In the genomic region with DNA sequence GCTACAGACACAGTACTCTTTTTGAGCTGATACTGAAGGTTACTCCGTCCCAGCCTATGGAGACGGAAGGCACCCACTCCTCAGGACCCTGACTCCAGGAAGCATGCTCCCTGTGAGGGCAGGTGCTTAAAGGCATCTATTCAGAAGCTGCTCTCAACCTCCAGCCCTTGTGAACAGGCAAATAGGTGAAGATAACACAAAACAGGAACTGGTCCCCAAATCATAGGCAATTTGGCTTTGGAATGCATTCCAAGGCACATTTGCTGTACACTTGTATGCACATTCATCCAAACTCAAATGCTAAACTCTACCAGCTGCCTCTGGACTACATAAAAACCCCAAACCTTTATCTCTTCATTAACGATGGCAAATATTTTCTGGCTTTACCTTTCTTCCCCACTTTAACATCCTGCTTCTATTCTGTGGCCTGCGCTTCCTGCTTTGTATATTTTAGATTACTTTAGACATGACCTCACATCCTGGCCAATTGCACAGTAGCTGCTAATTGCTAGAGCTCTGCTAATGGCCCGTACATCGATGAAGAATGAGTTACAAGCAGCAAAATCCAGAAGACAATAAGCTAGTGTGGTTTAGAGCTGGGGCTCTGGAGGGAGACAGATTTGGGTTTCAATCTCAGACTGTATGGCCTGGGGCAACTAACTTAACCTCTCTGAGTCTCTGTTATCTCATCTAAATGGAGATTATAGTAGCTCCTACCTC, we compare ENCODE assay signal across 8 cellular contexts. TPM values are rescaled to one million over a fixed set of nuclear protein-coding genes. Genes with fewer than 3 reads are reported as not detected.
DNase-seq lines count a peak whose midpoint lies in the region; ATAC-seq and FAIRE-seq lines count a peak whose summit lies in the region.

No MANE protein-coding gene starts in this region.

- peak overlapping the region; percentile 83 to 99 (median 96) for H3K27ac Mint-ChIP-seq in CD8-positive, alpha-beta memory T cell

- FAIRE-seq in small intestine (lab: Jason Lieb, UNC): no peak

- peak in 4 of 5 donors; percentile 21 to 68 (median 60) for DNase-seq in CD8-positive, alpha-beta memory T cell
- DNase-seq in activated CD4-positive, alpha-beta T cell treated with anti-CD3 and anti-CD28 coated beads, Interleukin-2, amount 50 U/mL, for 1 hour: peak; percentile 18
- DNase-seq in small intestine: peak; percentile 65
- no peak for DNase-seq in EL
- no peak for DNase-seq in ureter (ENCODE audit: low spot score)

- no peaks in the 10 kb centered on the region for H3K27me3 ChIP-seq in CD8-positive, alpha-beta memory T cell (ENCODE audit: insufficient read depth, low read length, poor library complexity, severe bottlenecking)
- H3K27me3 ChIP-seq in small intestine (ENCODE audit: control insufficient read depth in 2 of 2, insufficient read depth in 2 of 2, low read length in 2 of 2): no peaks in the 10 kb centered on the region

- no peaks in the 10 kb centered on the region for H3K36me3 ChIP-seq in CD8-positive, alpha-beta memory T cell (ENCODE audit: insufficient read depth, low read length)
- no peaks in the 10 kb centered on the region for H3K36me3 ChIP-seq in small intestine (ENCODE audit: control insufficient read depth in 2 of 2, insufficient read depth in 2 of 2, low read length in 2 of 2)

- H3K4me3 Mint-ChIP-seq in CD8-positive, alpha-beta memory T cell: peak overlapping the region; percentile 76 to 100 (median 99)

- no peaks in the 10 kb centered on the region for H3K27me3 Mint-ChIP-seq in CD8-positive, alpha-beta memory T cell

- ATAC-seq in GM19025 (IDR thresholded peaks at IDR 0.05; ENCODE audit: low read depth, unreplicated experiment) (peak; percentile 27), HG03460 (IDR thresholded peaks at IDR 0.05; ENCODE audit: unreplicated experiment) (peak; percentile 50), HG02588 (IDR thresholded peaks at IDR 0.05; ENCODE audit: unreplicated experiment) (no peak)

- peak overlapping the region; percentile 57 for H3K27ac ChIP-seq in CD8-positive, alpha-beta memory T cell (ENCODE audit: low read depth, low read length)
- H3K27ac ChIP-seq in small intestine (ENCODE audit: low read depth in 1 of 2, low read length in 1 of 2): peak overlapping the region; percentile 80 to 89

- H3K4me1 Mint-ChIP-seq in CD8-positive, alpha-beta memory T cell: peaks cover 67 to 74% (median 71%) of the 10 kb centered on the region in 3 donors

- no peaks in the 10 kb centered on the region for H3K9me3 ChIP-seq in CD8-positive, alpha-beta memory T cell (ENCODE audit: low read length)
- no peaks in the 10 kb centered on the region for H3K9me3 ChIP-seq in small intestine (ENCODE audit: control insufficient read depth, low read depth)

- CTCF ChIA-PET in CD8-positive, alpha-beta memory T cell (lab: Charles Lee): interaction anchor here (0.9 to 3.3 kb wide), 8 partner anchors 8 to 223 kb away, joined by 3 to 17 read pairs (median 4); a partner anchor contains a TSS

- peaks cover 0 to 6% (median 0%) of the 10 kb centered on the region in 3 donors for H3K36me3 Mint-ChIP-seq in CD8-positive, alpha-beta memory T cell

- H3K4me3 ChIP-seq in CD8-positive, alpha-beta memory T cell (ENCODE audit: low read length): peak overlapping the region; percentile 35
- no peak overlapping the region for H3K4me3 ChIP-seq in small intestine (ENCODE audit: low read depth in 1 of 2, low read length in 2 of 2)

- POLR2A ChIA-PET in CD8-positive, alpha-beta memory T cell (lab: Charles Lee): interaction anchor here (0.8 to 2.5 kb wide), 4 partner anchors 17 to 724 kb away, joined by 3 to 22 read pairs (median 3); a partner anchor contains a TSS

- H3K4me1 ChIP-seq in CD8-positive, alpha-beta memory T cell (ENCODE audit: insufficient read depth, low read length): peaks cover 60% of the 10 kb centered on the region
- peaks cover 10 to 23% of the 10 kb centered on the region in 2 donors for H3K4me1 ChIP-seq in small intestine (ENCODE audit: control insufficient read depth in 2 of 2, insufficient read depth in 1 of 2, low read depth in 1 of 2, low read length in 1 of 2)

- 37 to 40% (median 38%) methylated on average over 6 of the region's 6 CpGs for WGBS in small intestine, 3 donors

- no peaks in the 10 kb centered on the region for H3K9me3 Mint-ChIP-seq in CD8-positive, alpha-beta memory T cell

RNA-seq across cellular contexts. Expression of a gene that starts 3.2 kb away (rescaled TPM):
- 10 to 100 TPM; 36.4 to 46.2 TPM for total RNA-seq in CD8-positive, alpha-beta memory T cell
- 63.7 TPM for polyA plus RNA-seq in CD8-positive, alpha-beta memory T cell
- 10 to 100 TPM; 42.7 to 77.5 (median 51.1) TPM for polyA plus RNA-seq in small intestine
- 100 TPM for total RNA-seq in ureter

RNA-seq across cellular contexts. Expression of a gene that starts 54.4 kb away (rescaled TPM):
- 10 to 100 TPM; 25.1 to 28.5 TPM for total RNA-seq in CD8-positive, alpha-beta memory T cell
- 47.3 TPM for polyA plus RNA-seq in CD8-positive, alpha-beta memory T cell
- polyA plus RNA-seq in small intestine: 100 to 1,000 TPM in 1 of 3 donors, 10 to 100 TPM in 2; 60.8 to 101 (median 90.1) TPM
- 28.3 TPM for total RNA-seq in ureter

Comparison
In these comparisons a context has a peak if more than half of its experiments do, and no peak if none do; other contexts are left out.
1. DNase-seq: peak in CD8-positive, alpha-beta memory T cell (4 of 5), activated CD4-positive, alpha-beta T cell treated with anti-CD3 and anti-CD28 coated beads, Interleukin-2, amount 50 U/mL, for 1 hour (single experiment) and small intestine (single experiment); none in EL (single experiment) and ureter (single experiment).